Comparison of ENCODE assay signal across 1 cellular context in genomic region chr5:76402880-76403712, GRCh38.
A peak's percentile ranks its signal among the peaks of the same experiment; 100 is the strongest.
TF ChIP-seq lines count a peak whose summit lies in the region.

Gene IQGAP2, plus strand, starts transcription at chr5:76403285. Its CDS starts 261 bp downstream, at chr5:76403546.

TF ChIP-seq in HepG2, 621 proteins besides CTCF, POLR2A, EP300 and RAD21 (continued from another document and continues in another):
- TF ChIP-seq TFDP2 (CRISPR knock-in tag; IDR thresholded peaks at IDR 0.05) (peak; percentile 78), NKX3-1 (CRISPR knock-in tag; IDR thresholded peaks at IDR 0.05) (no peak), TP53 (CRISPR knock-in tag; conservative IDR thresholded peaks at IDR 0.05) (no peak), SMARCE1 (IDR thresholded peaks at IDR 0.05; ENCODE audit: borderline replicate concordance) (no peak), ZNF7 (CRISPR knock-in tag; IDR thresholded peaks at IDR 0.05) (no peak), PTBP1 (IDR thresholded peaks at IDR 0.05; ENCODE audit: low read depth, low read length, poor library complexity, severe bottlenecking) (no peak), BCL3 (CRISPR knock-in tag; IDR thresholded peaks at IDR 0.05) (no peak), SAFB2 (CRISPR knock-in tag; IDR thresholded peaks at IDR 0.05; ENCODE audit: borderline replicate concordance, low read depth) (no peak; the same call in 1 of the 2 replicates), ZIK1 (CRISPR knock-in tag; IDR thresholded peaks at IDR 0.05; ENCODE audit: borderline replicate concordance, low read depth) (no peak), ZNF660 (CRISPR knock-in tag; IDR thresholded peaks at IDR 0.05; ENCODE audit: borderline replicate concordance, low read depth) (no peak), ZFP90 (CRISPR knock-in tag; IDR thresholded peaks at IDR 0.05; ENCODE audit: borderline replicate concordance) (no peak), EHMT2 (IDR thresholded peaks at IDR 0.05; ENCODE audit: borderline replicate concordance, low read depth, low read length) (no peak), RXRB (CRISPR knock-in tag; IDR thresholded peaks at IDR 0.05; ENCODE audit: borderline replicate concordance) (peak; percentile 56; the same call in 1 of the 2 replicates), ZNF451 (CRISPR knock-in tag; IDR thresholded peaks at IDR 0.05) (no peak; the same call in 1 of the 2 replicates), GMEB2 (CRISPR knock-in tag; IDR thresholded peaks at IDR 0.05; ENCODE audit: low read depth) (no peak), PHF5A (CRISPR knock-in tag; IDR thresholded peaks at IDR 0.05; ENCODE audit: low read depth, unreplicated experiment) (no peak), CREB3 (CRISPR knock-in tag; IDR thresholded peaks at IDR 0.05) (no peak), ZKSCAN1 (IDR thresholded peaks at IDR 0.05; ENCODE audit: low read length) (no peak), NFE2L1 (CRISPR knock-in tag; IDR thresholded peaks at IDR 0.05; ENCODE audit: borderline replicate concordance) (no peak), JUNB (CRISPR knock-in tag; IDR thresholded peaks at IDR 0.05; ENCODE audit: borderline replicate concordance) (no peak), NONO (IDR thresholded peaks at IDR 0.05) (no peak), NONO (CRISPR knock-in tag; conservative IDR thresholded peaks at IDR 0.05) (peak; percentile 84), SMARCC2 (IDR thresholded peaks at IDR 0.05) (no peak), STAT6 (CRISPR knock-in tag; IDR thresholded peaks at IDR 0.05; ENCODE audit: borderline replicate concordance) (no peak), ZNF800 (CRISPR knock-in tag; IDR thresholded peaks at IDR 0.05) (peak; percentile 73; the same call in 1 of the 2 replicates), IRF2 (CRISPR knock-in tag; IDR thresholded peaks at IDR 0.05) (peak; percentile 71), ZNF850 (CRISPR knock-in tag; conservative IDR thresholded peaks at IDR 0.05) (no peak; the same call in 1 of the 2 replicates), ZNF543 (CRISPR knock-in tag; IDR thresholded peaks at IDR 0.05) (no peak), ZNF557 (CRISPR knock-in tag; IDR thresholded peaks at IDR 0.05) (0 out of 2 replicates have a peak, but pooled peaks have one; percentile 73), BATF2 (CRISPR knock-in tag; IDR thresholded peaks at IDR 0.05) (no peak), LBX2 (CRISPR knock-in tag; IDR thresholded peaks at IDR 0.05; ENCODE audit: borderline replicate concordance) (peak; percentile 68; the same call in 1 of the 2 replicates), FOSL2 (CRISPR knock-in tag; IDR thresholded peaks at IDR 0.05) (peak; percentile 65), TBX2 (CRISPR knock-in tag; IDR thresholded peaks at IDR 0.05; ENCODE audit: borderline replicate concordance) (peak; percentile 66), CBFB (CRISPR knock-in tag; IDR thresholded peaks at IDR 0.05) (peak; percentile 71), REL (CRISPR knock-in tag; conservative IDR thresholded peaks at IDR 0.05) (peak; percentile 33; the same call in 1 of the 2 replicates), KDM4B (CRISPR knock-in tag; IDR thresholded peaks at IDR 0.05) (peak; percentile 18; the same call in 1 of the 2 replicates), ZNF530 (CRISPR knock-in tag; IDR thresholded peaks at IDR 0.05; ENCODE audit: low read depth) (no peak), MAFF (IDR thresholded peaks at IDR 0.05; ENCODE audit: low read depth, low read length) (no peak), ZKSCAN8 (CRISPR knock-in tag; IDR thresholded peaks at IDR 0.05; ENCODE audit: borderline replicate concordance) (peak; percentile 47; the same call in 1 of the 2 replicates), ZNF772 (CRISPR knock-in tag; IDR thresholded peaks at IDR 0.05) (no peak; the same call in 1 of the 2 replicates), FOXO1 (CRISPR knock-in tag; IDR thresholded peaks at IDR 0.05) (peak; percentile 64), MAF1 (CRISPR knock-in tag; IDR thresholded peaks at IDR 0.05; ENCODE audit: borderline replicate concordance) (no peak), ZNF224 (CRISPR knock-in tag; IDR thresholded peaks at IDR 0.05) (no peak), HINFP (CRISPR knock-in tag; IDR thresholded peaks at IDR 0.05; ENCODE audit: low read depth) (peak; percentile 41; the same call in 1 of the 2 replicates), NFIC (IDR thresholded peaks at IDR 0.05; ENCODE audit: low read length) (no peak), SIX1 (CRISPR knock-in tag; IDR thresholded peaks at IDR 0.05; ENCODE audit: borderline replicate concordance) (no peak), FOSL1 (CRISPR knock-in tag; IDR thresholded peaks at IDR 0.05; ENCODE audit: borderline replicate concordance) (no peak), HNF1B (CRISPR knock-in tag; IDR thresholded peaks at IDR 0.05) (peak; percentile 73), CENPBD1 (CRISPR knock-in tag; IDR thresholded peaks at IDR 0.05; ENCODE audit: borderline replicate concordance, low read depth) (no peak), BRCA1 (CRISPR knock-in tag; IDR thresholded peaks at IDR 0.05) (no peak), ZNF234 (CRISPR knock-in tag; conservative IDR thresholded peaks at IDR 0.05) (peak; percentile 68; the same call in 1 of the 2 replicates), ZBTB14 (CRISPR knock-in tag; IDR thresholded peaks at IDR 0.05) (peak; percentile 72), KDM5A (IDR thresholded peaks at IDR 0.05; ENCODE audit: borderline replicate concordance, low read length) (no peak; the same call in 1 of the 2 replicates)
